Comparison of ENCODE assay signal across 8 cellular contexts in the genomic region with DNA sequence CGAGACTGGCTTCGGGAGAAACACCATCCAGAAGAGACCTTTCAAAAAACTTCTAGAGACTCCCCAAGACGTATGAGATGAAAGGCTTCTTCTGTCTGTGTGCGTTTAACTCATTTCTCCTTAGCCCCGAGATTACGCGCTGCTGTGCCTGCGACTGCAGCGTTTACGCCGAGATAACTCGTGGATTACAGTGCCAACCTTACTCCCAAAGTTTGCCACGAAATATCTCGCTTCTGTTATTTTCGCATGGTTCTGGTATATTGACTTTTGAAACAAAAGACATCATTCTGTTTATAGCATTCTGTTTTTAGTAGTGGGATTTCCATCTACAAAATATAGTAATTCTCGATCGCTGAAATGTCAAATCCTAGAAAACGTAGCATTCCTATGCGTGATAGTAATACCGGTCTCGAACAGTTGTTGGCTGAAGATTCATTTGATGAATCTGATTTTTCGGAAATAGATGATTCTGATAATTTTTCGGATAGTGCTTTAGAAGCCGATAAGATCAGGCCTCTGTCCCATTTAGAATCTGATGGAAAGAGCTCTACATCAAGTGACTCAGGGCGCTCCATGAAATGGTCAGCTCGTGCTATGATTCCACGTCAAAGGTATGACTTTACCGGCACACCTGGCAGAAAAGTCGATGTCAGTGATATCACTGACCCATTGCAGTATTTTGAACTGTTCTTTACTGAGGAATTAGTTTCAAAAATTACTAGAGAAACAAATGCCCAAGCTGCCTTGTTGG. TPM values are rescaled to one million over a fixed set of nuclear protein-coding genes. Genes with fewer than 3 reads are reported as not detected.
A peak's percentile ranks its signal among the peaks of the same experiment; 100 is the strongest.
DNase-seq lines count a peak whose midpoint lies in the region; ATAC-seq, FAIRE-seq and TF ChIP-seq lines count a peak whose summit lies in the region.

No MANE protein-coding gene starts in this region.

- peak overlapping the region; percentile 83 for H3K4me3 ChIP-seq in astrocyte of the spinal cord (ENCODE audit: low read depth, low read length)
- peak overlapping the region; percentile 82 for H3K4me3 ChIP-seq in thymus (ENCODE audit: low read length)

- TF ChIP-seq POLR2A in GM12892 (IDR thresholded peaks at IDR 0.05; ENCODE audit: low read depth, low read length): no peak

- 32% methylated on average over 29 of the region's 29 CpGs for WGBS in thymus

- in situ Hi-C loops in astrocyte of the spinal cord (cut with HindIII; ENCODE audit: low sequenced_read_pairs): no loop called here

- no peaks in the 10 kb centered on the region for H3K36me3 ChIP-seq in thymus (ENCODE audit: control insufficient read depth, insufficient read depth)

- H3K4me3 Mint-ChIP-seq in activated T-cell treated with anti-CD3 and anti-CD28 coated beads, Interleukin-2, amount 50 U/mL, for 4 hours: peak overlapping the region; percentile 100

- ATAC-seq in activated T-cell treated with anti-CD3 and anti-CD28 coated beads, Interleukin-2, amount 50 U/mL, for 4 hours: no peak
- ATAC-seq in left lobe of liver: peak; percentile 50

- H3K4me1 Mint-ChIP-seq in activated T-cell treated with anti-CD3 and anti-CD28 coated beads, Interleukin-2, amount 50 U/mL, for 4 hours (ENCODE audit: low read depth): peaks cover 36% of the 10 kb centered on the region

- no peaks in the 10 kb centered on the region for H3K27me3 ChIP-seq in thymus (ENCODE audit: control insufficient read depth, insufficient read depth)

- H3K27me3 Mint-ChIP-seq in activated T-cell treated with anti-CD3 and anti-CD28 coated beads, Interleukin-2, amount 50 U/mL, for 4 hours (ENCODE audit: low read depth): no peaks in the 10 kb centered on the region

- no peak for FAIRE-seq in GM12892 (lab: Jason Lieb, UNC)

- H3K27ac ChIP-seq in thymus (ENCODE audit: low read depth): peak overlapping the region; percentile 92

- H3K9me3 ChIP-seq in thymus (ENCODE audit: control insufficient read depth): peaks cover 1% of the 10 kb centered on the region

- DNase-seq in activated T-cell treated with anti-CD3 and anti-CD28 coated beads, Interleukin-2, amount 50 U/mL, for 4 hours: no peak
- DNase-seq in activated T-cell treated with anti-CD3 and anti-CD28 coated beads for 4 hours (no peak), astrocyte of the spinal cord (ENCODE audit: low read depth, low spot score) (peak; percentile 5), left lobe of liver (ENCODE audit: low spot score) (no peak), NCI-H1105 treated with DMSO at 0.1 percent for 48 hours (lab: John Stamatoyannopoulos, UW) (no peak), GM12892 (ENCODE audit: insufficient read length) (no peak)
- DNase-seq in activated CD4-positive, alpha-beta T cell treated with anti-CD3 and anti-CD28 coated beads for 4 hours: no peak

- H3K36me3 Mint-ChIP-seq in activated T-cell treated with anti-CD3 and anti-CD28 coated beads, Interleukin-2, amount 50 U/mL, for 4 hours (ENCODE audit: insufficient read depth): peaks cover 17% of the 10 kb centered on the region

- H3K4me1 ChIP-seq in thymus (ENCODE audit: control insufficient read depth, insufficient read depth, low read length): peaks cover 13% of the 10 kb centered on the region

- TF ChIP-seq CTCF in astrocyte of the spinal cord (IDR thresholded peaks at IDR 0.05; ENCODE audit: low read depth, low read length): no peak

- peaks cover 4% of the 10 kb centered on the region for H3K9me3 Mint-ChIP-seq in activated T-cell treated with anti-CD3 and anti-CD28 coated beads, Interleukin-2, amount 50 U/mL, for 4 hours

RNA-seq across cellular contexts. Expression of gene PGBD4, which starts 0.5 kb away (rescaled TPM):
- total RNA-seq in activated T-cell treated with anti-CD3 and anti-CD28 coated beads, Interleukin-2, amount 50 U/mL, for 4 hours: 1 to 10 TPM; 1.8 to 2.4 (median 2.2) TPM
- 0.93 TPM for total RNA-seq in left lobe of liver
- 2.3 TPM for polyA plus RNA-seq in thymus
- 2.2 TPM for polyA plus RNA-seq in GM12892 (2012; ENCODE audit: missing spikeins)

RNA-seq across cellular contexts. Expression of gene EMC7, which starts 0.7 kb away (rescaled TPM):
- 10 to 100 TPM; 73.4 to 77.6 (median 75.0) TPM for total RNA-seq in activated T-cell treated with anti-CD3 and anti-CD28 coated beads, Interleukin-2, amount 50 U/mL, for 4 hours
- 38.1 TPM for total RNA-seq in left lobe of liver
- polyA plus RNA-seq in thymus: 59.1 TPM
- 62.9 TPM for polyA plus RNA-seq in GM12892 (2012; ENCODE audit: missing spikeins)
